Comparison of ENCODE assay signal across 24 cellular contexts in genomic region chr2:227566012-227566411, GRCh38. TPM values are rescaled to one million over a fixed set of nuclear protein-coding genes. Genes with fewer than 3 reads are reported as not detected.
DNase-seq lines count a peak whose midpoint lies in the region; ATAC-seq and TF ChIP-seq lines count a peak whose summit lies in the region.
"Had no signal": no experiment of that assay in that cellular context is flagged by ENCODE, and none has a peak within 500 bp of the region (broad histone marks: within the 10 kb centered on the region; RNA-seq: fewer than 3 reads in every experiment).

No MANE protein-coding gene starts in this region.

- H3K4me1 Mint-ChIP-seq in T-helper 17 cell = peaks cover 13% of the 10 kb centered on the region
- no peaks in the 10 kb centered on the region for H3K4me1 Mint-ChIP-seq in endodermal cell
- peaks cover 3 to 7% of the 10 kb centered on the region in 2 experiments; a peak in 2 of 4 replicates for H3K4me1 Mint-ChIP-seq in H9

- ATAC-seq in left ventricle myocardium superior (no peak), T-helper 17 cell (no peak)

- H3K4me3 ChIP-seq in cardiac muscle cell (no peak overlapping the region), endodermal cell (ENCODE audit: low read length) (no peak overlapping the region)
- H3K4me3 ChIP-seq: A549, Peyer's patch, SJCRH30 had no signal

- no peak overlapping the region for H4K91ac ChIP-seq in H9 (ENCODE audit: insufficient read length, low read depth, low read length)

- H2BK120ac ChIP-seq in H9 (ENCODE audit: low read depth, low read length, poor library complexity, severe bottlenecking) = no peak overlapping the region

- no peak overlapping the region for H2AFZ ChIP-seq in H9 (ENCODE audit: low read length)

- H3K18ac ChIP-seq in H9 (ENCODE audit: insufficient read length, low read depth, low read length) = no peak overlapping the region

- H3K9ac ChIP-seq in endodermal cell (ENCODE audit: extremely low read depth, low read length, poor library complexity, severe bottlenecking) = no peak overlapping the region
- no peak overlapping the region for H3K9ac ChIP-seq in H9 (ENCODE audit: extremely low read depth, insufficient read length, low read length)

- no peak overlapping the region for H4K5ac ChIP-seq in H9 (ENCODE audit: insufficient read length, low read depth, low read length)

- intact Hi-C loops in left ventricle myocardium superior (cut with micrococcal nuclease) = no loop called here

- WGBS in endodermal cell (ENCODE audit: insufficient coverage in 1 of 2, insufficient read length in 1 of 2), 2 experiments = 50 to 79% methylated on average over 1 to 3 of the region's 3 CpGs
- WGBS in H9 (ENCODE audit: extremely low coverage, insufficient read length, low lambda C conversion rate) = no CpG with 5 or more reads among the region's 3 CpGs

- no peak for TF ChIP-seq CTCF in cardiac muscle cell (IDR thresholded peaks at IDR 0.05; ENCODE audit: low read depth, low read length)
- TF ChIP-seq CTCF in endodermal cell (conservative IDR thresholded peaks at IDR 0.05) = no peak
- no peak for TF ChIP-seq CTCF in H9 (conservative IDR thresholded peaks at IDR 0.05)

- no peak overlapping the region for H3K4ac ChIP-seq in H9 (ENCODE audit: low read depth, low read length)

- H3K4me3 Mint-ChIP-seq in T-helper 17 cell (no peak overlapping the region), endodermal cell (no peak overlapping the region), H9 (no peak overlapping the region)
- H3K4me3 Mint-ChIP-seq: HFFc6 had no signal

- H3T11ph ChIP-seq in H9 (ENCODE audit: low read length) = no peak overlapping the region

- H3K23me2 ChIP-seq in H9 (ENCODE audit: insufficient read length, low read depth, low read length, poor library complexity, severe bottlenecking) = no peaks in the 10 kb centered on the region

- H3K27me3 ChIP-seq in cardiac muscle cell = no peaks in the 10 kb centered on the region
- H3K27me3 ChIP-seq in endodermal cell (ENCODE audit: control insufficient read depth, insufficient read depth, low read length, poor library complexity, severe bottlenecking) = no peaks in the 10 kb centered on the region
- H3K27me3 ChIP-seq in H9 (ENCODE audit: insufficient read depth, low read length) = no peaks in the 10 kb centered on the region
- H3K27me3 ChIP-seq: Peyer's patch, SJCRH30 had no signal

- no peaks in the 10 kb centered on the region for H4K20me1 ChIP-seq in H9 (ENCODE audit: control insufficient read depth, insufficient read depth, insufficient read length)

- H3K36me3 ChIP-seq in cardiac muscle cell (peaks cover under 1% of the 10 kb centered on the region), endodermal cell (ENCODE audit: control insufficient read depth, insufficient read depth, low read length) (peaks cover 7% of the 10 kb centered on the region)
- H3K36me3 ChIP-seq: BE2C, Peyer's patch, SJCRH30 had no signal

- H2BK20ac ChIP-seq in H9 (ENCODE audit: low read depth, low read length, poor library complexity, severe bottlenecking) = no peak overlapping the region

- H2BK12ac ChIP-seq in H9 (ENCODE audit: insufficient read length, low read depth, low read length) = no peak overlapping the region

- no peak overlapping the region for H3K14ac ChIP-seq in H9 (ENCODE audit: insufficient read depth, low read length)

- no peak overlapping the region for H4K8ac ChIP-seq in H9 (replicated peaks; ENCODE audit: insufficient read length, low read depth, low read length)

- no peak overlapping the region for H3K23ac ChIP-seq in H9 (ENCODE audit: insufficient read length, low read depth, low read length)

- H3K79me2 ChIP-seq in H9 (ENCODE audit: insufficient read depth, low read length) = no peaks in the 10 kb centered on the region

- no peak overlapping the region for H3K4me2 ChIP-seq in H9 (ENCODE audit: insufficient read depth, insufficient read length, low read length)
- H3K4me2 ChIP-seq: A549 had no signal

- no peaks in the 10 kb centered on the region for H3K79me1 ChIP-seq in H9 (ENCODE audit: insufficient read depth, low read depth, low read length, poor library complexity, severe bottlenecking)

- H2BK5ac ChIP-seq in H9 (ENCODE audit: insufficient read length, low read length) = no peak overlapping the region

- no peaks in the 10 kb centered on the region for H3K4me1 ChIP-seq in cardiac muscle cell (ENCODE audit: low read depth)
- no peaks in the 10 kb centered on the region for H3K4me1 ChIP-seq in endodermal cell (ENCODE audit: control insufficient read depth, insufficient read depth, low read length)
- no peaks in the 10 kb centered on the region for H3K4me1 ChIP-seq in H9 (ENCODE audit: insufficient read depth, low read length)
- H3K4me1 ChIP-seq: BE2C, Peyer's patch, SJCRH30 had no signal

- no peaks in the 10 kb centered on the region for H3K9me3 Mint-ChIP-seq in endodermal cell
- no peaks in the 10 kb centered on the region for H3K9me3 Mint-ChIP-seq in H9
- H3K9me3 Mint-ChIP-seq: HFFc6 had no signal

- H2AK5ac ChIP-seq in H9 (ENCODE audit: insufficient read length, low read length) = no peak overlapping the region

- H3K27ac Mint-ChIP-seq in T-helper 17 cell (peak overlapping the region; percentile 87), endodermal cell (peak overlapping the region; percentile 6), H9 (peak overlapping the region in 1 of 3 experiments; percentile 60; a peak in 2 of 7 replicates)
- H3K27ac Mint-ChIP-seq: HFFc6 had no signal

- DNase-seq in cardiac muscle cell (ENCODE audit: low read depth in 1 of 2, low spot score in 1 of 2) = no peak
- DNase-seq in left ventricle myocardium superior = no peak
- DNase-seq in T-helper 17 cell = no peak
- no peak for DNase-seq in endodermal cell
- DNase-seq in H9 = no peak
- no peak for DNase-seq in ecto neural progenitor cell (ENCODE audit: low spot score)
- no peak for DNase-seq in stimulated activated CD4-positive, alpha-beta T cell treated with anti-CD3 and anti-CD28 coated beads, Interleukin-2, amount 100 ng/mL, for 48 hours
- DNase-seq: BE2C, COR-L47, DMS 273 treated with DMSO at 0.1 percent for 48 hours, DMS79 treated with DMSO at 0.1 percent for 48 hours, H7, HFFc6, Kasumi-1, NCI-H1694 treated with DMSO at 0.1 percent for 48 hours, NCI-H2081 treated with DMSO at 0.1 percent for 48 hours, NCI-H2171 treated with DMSO at 0.1 percent for 48 hours, NCI-H524 treated with DMSO at 0.1 percent for 48 hours, NCI-H82, Peyer's patch, SJCRH30 had no signal

- H2BK15ac ChIP-seq in H9 (ENCODE audit: low read depth, low read length) = no peak overlapping the region

- H3K36me3 Mint-ChIP-seq in T-helper 17 cell (ENCODE audit: low read depth) (peaks cover 5% of the 10 kb centered on the region), endodermal cell (ENCODE audit: low read depth) (peaks cover 3% of the 10 kb centered on the region), H9 (ENCODE audit: insufficient read depth in 1 of 3, low read depth in 3 of 3) (no peaks in the 10 kb centered on the region)

- H3K27ac ChIP-seq in cardiac muscle cell (peak overlapping the region; percentile 6), endodermal cell (ENCODE audit: low read depth, low read length) (no peak overlapping the region), H9 (ENCODE audit: insufficient read length, low read depth, low read length) (no peak overlapping the region)
- H3K27ac ChIP-seq: A549, Peyer's patch, SJCRH30 had no signal

- H3K27me3 Mint-ChIP-seq in T-helper 17 cell = no peaks in the 10 kb centered on the region
- H3K27me3 Mint-ChIP-seq in endodermal cell (ENCODE audit: insufficient read depth) = no peaks in the 10 kb centered on the region
- H3K27me3 Mint-ChIP-seq in H9 (ENCODE audit: low read depth) = no peaks in the 10 kb centered on the region

- no peaks in the 10 kb centered on the region for H3K9me3 ChIP-seq in cardiac muscle cell (ENCODE audit: low read depth)
- H3K9me3 ChIP-seq in T-helper 17 cell (ENCODE audit: control insufficient read depth, low read length, poor library complexity, severe bottlenecking) = no peaks in the 10 kb centered on the region
- no peaks in the 10 kb centered on the region for H3K9me3 ChIP-seq in endodermal cell (ENCODE audit: control insufficient read depth, low read length)
- no peaks in the 10 kb centered on the region for H3K9me3 ChIP-seq in H9 (ENCODE audit: control insufficient read depth, low read depth, low read length)
- H3K9me3 ChIP-seq: A549, BE2C, Peyer's patch, SJCRH30 had no signal

- no peak overlapping the region for H3K56ac ChIP-seq in H9 (ENCODE audit: insufficient read length, low read depth, low read length)

RNA-seq across cellular contexts. Expression of gene SCYGR2, which starts 32.7 kb away (rescaled TPM):
- total RNA-seq in cardiac muscle cell (not detected in 2 replicates), left ventricle myocardium superior (not detected), T-helper 17 cell (not detected), endodermal cell (not detected), H9 (2021) (not detected in 2 replicates)
- polyA plus RNA-seq in cardiac muscle cell = not detected in 2 replicates
- polyA plus RNA-seq in endodermal cell (2013, experiment 1 of 2) = not detected
- polyA plus RNA-seq in endodermal cell (2013, experiment 2 of 2) = not detected
- total RNA-seq: H7, HFFc6, HT1080, MCF 10A, Peyer's patch, SJCRH30 had no signal
- polyA plus RNA-seq: A549 had no signal

RNA-seq across cellular contexts. Expression of gene SCYGR3, which starts 48.6 kb away (rescaled TPM):
- total RNA-seq in cardiac muscle cell (not detected in 2 replicates), left ventricle myocardium superior (not detected), T-helper 17 cell (not detected), endodermal cell (not detected), H9 (2021) (not detected in 2 replicates)
- not detected in 2 replicates for polyA plus RNA-seq in cardiac muscle cell
- not detected for polyA plus RNA-seq in endodermal cell (2013, experiment 1 of 2)
- not detected for polyA plus RNA-seq in endodermal cell (2013, experiment 2 of 2)
- total RNA-seq: H7, HFFc6, HT1080, MCF 10A, Peyer's patch, SJCRH30 had no signal
- polyA plus RNA-seq: A549 had no signal

RNA-seq across cellular contexts. Expression of gene SCYGR4, which starts 51.3 kb away (rescaled TPM):
- total RNA-seq in cardiac muscle cell (not detected in 2 replicates), left ventricle myocardium superior (not detected), T-helper 17 cell (under 1 TPM in 1 of 2 donors, not detected in 1; 0.99 TPM), endodermal cell (not detected), H9 (2021) (not detected in 2 replicates)
- polyA plus RNA-seq in cardiac muscle cell = not detected in 2 replicates
- polyA plus RNA-seq in endodermal cell (2013, experiment 1 of 2) = not detected
- polyA plus RNA-seq in endodermal cell (2013, experiment 2 of 2) = not detected
- total RNA-seq: H7, HFFc6, HT1080, MCF 10A, Peyer's patch, SJCRH30 had no signal
- polyA plus RNA-seq: A549 had no signal
